ENCODE assay signal across 8 cellular contexts in the genomic region with DNA sequence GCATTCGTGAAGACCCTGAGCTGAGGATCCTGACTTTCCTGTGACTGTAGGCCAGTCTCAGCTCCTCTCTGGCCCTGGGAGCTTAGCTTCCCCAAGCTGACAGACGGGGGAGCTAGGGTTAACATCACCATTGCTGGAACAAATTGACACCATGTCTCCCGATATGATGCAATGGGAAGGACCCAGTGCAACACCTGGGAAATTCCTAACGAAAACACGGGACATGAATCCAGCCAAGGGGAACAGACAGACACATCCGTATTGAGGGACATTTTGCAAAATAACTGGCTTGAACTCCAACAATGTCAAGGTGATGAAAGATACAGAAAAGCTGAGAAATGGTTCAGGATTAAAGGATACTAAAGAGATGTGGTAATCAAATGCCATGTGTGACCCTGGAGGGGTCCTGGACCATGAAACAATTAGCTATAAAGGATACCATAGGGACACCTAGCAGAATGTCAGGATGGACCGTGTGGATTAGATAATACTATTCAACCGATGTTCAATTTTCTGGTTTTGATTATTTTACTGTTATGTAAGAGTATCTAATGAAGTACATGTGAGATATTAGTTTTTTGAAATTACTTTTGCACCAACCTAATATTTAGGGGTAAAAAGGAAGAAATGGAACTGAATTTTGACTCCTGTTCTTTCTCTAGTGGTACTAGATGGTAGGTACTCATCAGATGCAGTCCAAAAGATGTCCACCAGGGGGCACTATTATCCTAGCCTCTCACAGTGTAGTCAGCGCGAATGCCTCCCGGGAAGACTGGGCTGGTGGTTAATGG. TPM values are rescaled to one million over a fixed set of nuclear protein-coding genes. Genes with fewer than 3 reads are reported as not detected.
DNase-seq lines count a peak whose midpoint lies in the region; ATAC-seq, FAIRE-seq and TF ChIP-seq lines count a peak whose summit lies in the region.

No MANE protein-coding gene starts in this region.

- H3K4me1 Mint-ChIP-seq in astrocyte (ENCODE audit: low read depth, unreplicated experiment) = peaks cover 42% of the 10 kb centered on the region

- H4K20me1 ChIP-seq in astrocyte (ENCODE audit: insufficient read depth, low read length) (peaks cover 14% of the 10 kb centered on the region), smooth muscle cell (ENCODE audit: low read depth) (no peaks in the 10 kb centered on the region)

- H3K79me2 ChIP-seq in astrocyte (ENCODE audit: insufficient read depth, low read length) (no peaks in the 10 kb centered on the region), smooth muscle cell (ENCODE audit: low read depth) (no peaks in the 10 kb centered on the region)

- H3K4me1 ChIP-seq in astrocyte (ENCODE audit: insufficient read depth, low read length) (peaks cover 24% of the 10 kb centered on the region), smooth muscle cell (ENCODE audit: low read depth) (no peaks in the 10 kb centered on the region)

- H3K27me3 ChIP-seq in astrocyte (ENCODE audit: insufficient read depth, low read length) = no peaks in the 10 kb centered on the region
- no peaks in the 10 kb centered on the region for H3K27me3 ChIP-seq in smooth muscle cell (ENCODE audit: low read depth)

- no peaks in the 10 kb centered on the region for H3K27me3 Mint-ChIP-seq in astrocyte (ENCODE audit: low read depth, unreplicated experiment)

- 25% methylated on average over 11 of the region's 11 CpGs for WGBS in smooth muscle cell (ENCODE audit: low lambda C conversion rate)

- no peak overlapping the region for H3K4me3 ChIP-seq in GM12875 (ENCODE audit: low read depth, low read length)
- no peak overlapping the region for H3K4me3 ChIP-seq in astrocyte (ENCODE audit: insufficient read depth, low read depth, low read length)
- H3K4me3 ChIP-seq in smooth muscle cell = no peak overlapping the region

- peaks cover 11% of the 10 kb centered on the region for H3K36me3 Mint-ChIP-seq in astrocyte (ENCODE audit: low read depth, unreplicated experiment)

- peak overlapping the region; percentile 82 for H3K27ac Mint-ChIP-seq in astrocyte (ENCODE audit: unreplicated experiment)

- H3K27ac ChIP-seq in astrocyte (ENCODE audit: low read depth, low read length) = peak overlapping the region; percentile 8
- peak overlapping the region; percentile 46 for H3K27ac ChIP-seq in smooth muscle cell (ENCODE audit: low read depth)

- H2AFZ ChIP-seq in astrocyte (ENCODE audit: low read depth, low read length) (no peak overlapping the region), smooth muscle cell (ENCODE audit: low read depth) (no peak overlapping the region)

- ATAC-seq in HG02623 (IDR thresholded peaks at IDR 0.05; ENCODE audit: unreplicated experiment) = peak; percentile 81

- H3K36me3 ChIP-seq in astrocyte (ENCODE audit: insufficient read depth, low read length) = peaks cover 7% of the 10 kb centered on the region
- no peaks in the 10 kb centered on the region for H3K36me3 ChIP-seq in smooth muscle cell (ENCODE audit: low read depth)

- H3K9me3 ChIP-seq in astrocyte (ENCODE audit: insufficient read depth, low read depth, low read length) = no peaks in the 10 kb centered on the region
- H3K9me3 ChIP-seq in smooth muscle cell (replicated peaks; ENCODE audit: low read depth) = no peaks in the 10 kb centered on the region

- H3K4me2 ChIP-seq in astrocyte (ENCODE audit: low read length) (no peak overlapping the region), smooth muscle cell (no peak overlapping the region)

- peak; percentile 72 for DNase-seq in NCI-H146 (lab: John Stamatoyannopoulos, UW)
- peak; percentile 52 for DNase-seq in T-helper 22 cell (ENCODE audit: low read depth)
- peak; percentile 49 for DNase-seq in astrocyte (ENCODE audit: low read depth)
- peak in 49 of 51 donors; percentile 7 to 99 (median 66) for DNase-seq in hypothalamus (lab: John Stamatoyannopoulos, UW)
- peak; percentile 52 for DNase-seq in smooth muscle cell (lab: John Stamatoyannopoulos, UW; ENCODE audit: unreplicated experiment)
- no peak for DNase-seq in cortex of kidney (lab: John Stamatoyannopoulos, UW)

- H3K9ac ChIP-seq in astrocyte (ENCODE audit: low read length) = peak overlapping the region; percentile 17
- no peak overlapping the region for H3K9ac ChIP-seq in smooth muscle cell (ENCODE audit: low read depth)

- no peak overlapping the region for H3K4me3 Mint-ChIP-seq in astrocyte (ENCODE audit: unreplicated experiment)

- peak; percentile 70 for FAIRE-seq in astrocyte (lab: Jason Lieb, UNC)

- peaks cover 7% of the 10 kb centered on the region for H3F3A ChIP-seq in smooth muscle cell (ENCODE audit: low read depth)

- peak; percentile 71 for TF ChIP-seq CTCF in GM12875 (IDR thresholded peaks at IDR 0.05; ENCODE audit: borderline replicate concordance, insufficient read depth, low read depth, low read length)
- TF ChIP-seq CTCF in astrocyte (IDR thresholded peaks at IDR 0.05; ENCODE audit: insufficient read depth, low read depth, low read length) = peak; percentile 91
- TF ChIP-seq CTCF in smooth muscle cell (IDR thresholded peaks at IDR 0.05; ENCODE audit: borderline replicate concordance, insufficient read depth, poor library complexity, severe bottlenecking) = peak; percentile 86

- no peaks in the 10 kb centered on the region for H3K9me3 Mint-ChIP-seq in astrocyte (ENCODE audit: unreplicated experiment)

RNA-seq across cellular contexts. Expression of a gene that starts 52.7 kb away (rescaled TPM):
- 293 and 321 TPM in 2 replicates for total RNA-seq in astrocyte
- total RNA-seq in smooth muscle cell = 53.0 and 64.6 TPM in 2 replicates
- polyA plus RNA-seq in smooth muscle cell = 32.4 and 42.1 TPM in 2 replicates
